In the genomic region with DNA sequence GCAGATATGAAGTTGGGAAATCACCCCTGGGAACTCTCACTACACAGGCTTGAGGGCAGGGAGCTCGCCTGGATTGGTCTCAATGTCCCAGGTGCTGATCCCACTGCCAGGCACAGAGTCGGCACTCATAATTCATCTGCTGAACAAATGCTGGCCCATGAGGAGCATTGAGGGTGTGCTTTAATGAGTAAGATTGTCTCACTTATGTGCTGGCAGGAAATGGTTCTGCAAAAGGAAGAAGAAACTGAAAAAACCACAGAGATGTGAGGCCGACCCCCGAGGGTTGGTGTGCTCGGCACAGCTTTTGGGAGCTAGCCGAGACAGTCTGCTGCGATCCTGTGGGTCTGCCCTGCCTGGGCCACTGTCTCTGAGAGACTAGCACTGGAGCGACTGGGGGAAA, we compare ENCODE assay signal across 9 cellular contexts. TPM values are rescaled to one million over a fixed set of nuclear protein-coding genes. Genes with fewer than 3 reads are reported as not detected.
DNase-seq lines count a peak whose midpoint lies in the region; ATAC-seq and TF ChIP-seq lines count a peak whose summit lies in the region.
"Had no signal": no experiment of that assay in that cellular context is flagged by ENCODE, and none has a peak within 500 bp of the region (broad histone marks: within the 10 kb centered on the region; RNA-seq: fewer than 3 reads in every experiment).

No MANE protein-coding gene starts in this region.

- DNase-seq in activated CD4-positive, alpha-beta T cell treated with anti-CD3 and anti-CD28 coated beads, Interleukin-2, amount 10 ng/mL, durations not matched to agents 7 days and 5 days, result peak; percentile 64
- no peak for DNase-seq in memory B cell (ENCODE audit: low spot score in 2 of 2)
- DNase-seq in inferior parietal cortex (ENCODE audit: extremely low spot score), result no peak
- no peak for DNase-seq in DMS114 treated with DMSO at 0.1 percent for 48 hours (lab: John Stamatoyannopoulos, UW; ENCODE audit: unreplicated experiment)
- no peak for DNase-seq in SHP77 treated with DMSO at 0.1 percent for 48 hours (lab: John Stamatoyannopoulos, UW)
- no peak for DNase-seq in occipital lobe (lab: John Stamatoyannopoulos, UW)

- H3K27me3 Mint-ChIP-seq in activated CD4-positive, alpha-beta T cell treated with anti-CD3 and anti-CD28 coated beads, Interleukin-2, amount 10 ng/mL, durations not matched to agents 7 days and 5 days, result no peaks in the 10 kb centered on the region
- H3K27me3 Mint-ChIP-seq in memory B cell, result peaks cover 10% of the 10 kb centered on the region

- peak overlapping the region; percentile 96 for H3K27ac Mint-ChIP-seq in activated CD4-positive, alpha-beta T cell treated with anti-CD3 and anti-CD28 coated beads, Interleukin-2, amount 10 ng/mL, durations not matched to agents 7 days and 5 days
- H3K27ac Mint-ChIP-seq in memory B cell, result peak overlapping the region; percentile 32

- POLR2A ChIA-PET in activated CD4-positive, alpha-beta T cell treated with anti-CD3 and anti-CD28 coated beads, Interleukin-2, amount 10 ng/mL, durations not matched to agents 7 days and 5 days (lab: Charles Lee), result interaction anchor here (0.6 to 1.0 kb wide), 3 partner anchors 17 to 52 kb away, joined by 3 to 6 read pairs (median 3); partner anchors contain the start of gene PLAAT4

- CTCF ChIA-PET in activated CD4-positive, alpha-beta T cell treated with anti-CD3 and anti-CD28 coated beads, Interleukin-2, amount 10 ng/mL, durations not matched to agents 7 days and 5 days (lab: Charles Lee), result interaction anchor here (0.5 to 3.0 kb wide), 5 partner anchors 8 to 1475 kb away, joined by 3 to 10 read pairs (median 4); partner anchors contain the start of gene PLAAT4

- peak; percentile 32 for TF ChIP-seq POLR2A in GM18526 (IDR thresholded peaks at IDR 0.05; ENCODE audit: extremely low read depth, insufficient read length)

- no peaks in the 10 kb centered on the region for H3K9me3 Mint-ChIP-seq in activated CD4-positive, alpha-beta T cell treated with anti-CD3 and anti-CD28 coated beads, Interleukin-2, amount 10 ng/mL, durations not matched to agents 7 days and 5 days
- H3K9me3 Mint-ChIP-seq in memory B cell, result no peaks in the 10 kb centered on the region

- peak overlapping the region; percentile 49 for H3K4me3 Mint-ChIP-seq in activated CD4-positive, alpha-beta T cell treated with anti-CD3 and anti-CD28 coated beads, Interleukin-2, amount 10 ng/mL, durations not matched to agents 7 days and 5 days
- peak overlapping the region; percentile 71 for H3K4me3 Mint-ChIP-seq in memory B cell

- ATAC-seq in HG02973 (IDR thresholded peaks at IDR 0.05; ENCODE audit: unreplicated experiment) (peak; percentile 77), memory B cell (ENCODE audit: low read depth) (peak; percentile 73)

- peaks cover 51% of the 10 kb centered on the region for H3K4me1 Mint-ChIP-seq in activated CD4-positive, alpha-beta T cell treated with anti-CD3 and anti-CD28 coated beads, Interleukin-2, amount 10 ng/mL, durations not matched to agents 7 days and 5 days
- peaks cover 13% of the 10 kb centered on the region for H3K4me1 Mint-ChIP-seq in memory B cell

- H3K36me3 Mint-ChIP-seq in activated CD4-positive, alpha-beta T cell treated with anti-CD3 and anti-CD28 coated beads, Interleukin-2, amount 10 ng/mL, durations not matched to agents 7 days and 5 days (ENCODE audit: low read depth), result peaks cover 4% of the 10 kb centered on the region
- peaks cover 1% of the 10 kb centered on the region for H3K36me3 Mint-ChIP-seq in memory B cell

RNA-seq across cellular contexts. Expression of gene PLAAT2, which starts 9.4 kb away (rescaled TPM):
- total RNA-seq in activated CD4-positive, alpha-beta T cell treated with anti-CD3 and anti-CD28 coated beads, Interleukin-2, amount 10 ng/mL, durations not matched to agents 7 days and 5 days, result under 1 TPM in 1 of 2 experiments, not detected in 1; 0.29 TPM
- total RNA-seq in occipital lobe, result not detected

RNA-seq across cellular contexts. Expression of gene PLAAT4, which starts 17.2 kb away (rescaled TPM):
- total RNA-seq in activated CD4-positive, alpha-beta T cell treated with anti-CD3 and anti-CD28 coated beads, Interleukin-2, amount 10 ng/mL, durations not matched to agents 7 days and 5 days, result 100 to 1,000 TPM; 136 to 137 TPM
- 2.3 TPM for total RNA-seq in occipital lobe

RNA-seq across cellular contexts. Expression of gene LGALS12, which starts 47.9 kb away (rescaled TPM):
- total RNA-seq in activated CD4-positive, alpha-beta T cell treated with anti-CD3 and anti-CD28 coated beads, Interleukin-2, amount 10 ng/mL, durations not matched to agents 7 days and 5 days, result not detected
- not detected for total RNA-seq in occipital lobe
- total RNA-seq: epithelial cell of proximal tubule had no signal

Comparison
In these comparisons a context has a peak if more than half of its experiments do, and no peak if none do; other contexts are left out.
1. RNA of gene PLAAT4, which starts 17.2 kb away (total RNA-seq): 136 to 137 TPM in activated CD4-positive, alpha-beta T cell treated with anti-CD3 and anti-CD28 coated beads, Interleukin-2, amount 10 ng/mL, durations not matched to agents 7 days and 5 days; 2.3 TPM in occipital lobe (single experiment); every median in the first group is over 10 times any median in the second.